8 cellular contexts compared by ENCODE assay signal in the genomic region with DNA sequence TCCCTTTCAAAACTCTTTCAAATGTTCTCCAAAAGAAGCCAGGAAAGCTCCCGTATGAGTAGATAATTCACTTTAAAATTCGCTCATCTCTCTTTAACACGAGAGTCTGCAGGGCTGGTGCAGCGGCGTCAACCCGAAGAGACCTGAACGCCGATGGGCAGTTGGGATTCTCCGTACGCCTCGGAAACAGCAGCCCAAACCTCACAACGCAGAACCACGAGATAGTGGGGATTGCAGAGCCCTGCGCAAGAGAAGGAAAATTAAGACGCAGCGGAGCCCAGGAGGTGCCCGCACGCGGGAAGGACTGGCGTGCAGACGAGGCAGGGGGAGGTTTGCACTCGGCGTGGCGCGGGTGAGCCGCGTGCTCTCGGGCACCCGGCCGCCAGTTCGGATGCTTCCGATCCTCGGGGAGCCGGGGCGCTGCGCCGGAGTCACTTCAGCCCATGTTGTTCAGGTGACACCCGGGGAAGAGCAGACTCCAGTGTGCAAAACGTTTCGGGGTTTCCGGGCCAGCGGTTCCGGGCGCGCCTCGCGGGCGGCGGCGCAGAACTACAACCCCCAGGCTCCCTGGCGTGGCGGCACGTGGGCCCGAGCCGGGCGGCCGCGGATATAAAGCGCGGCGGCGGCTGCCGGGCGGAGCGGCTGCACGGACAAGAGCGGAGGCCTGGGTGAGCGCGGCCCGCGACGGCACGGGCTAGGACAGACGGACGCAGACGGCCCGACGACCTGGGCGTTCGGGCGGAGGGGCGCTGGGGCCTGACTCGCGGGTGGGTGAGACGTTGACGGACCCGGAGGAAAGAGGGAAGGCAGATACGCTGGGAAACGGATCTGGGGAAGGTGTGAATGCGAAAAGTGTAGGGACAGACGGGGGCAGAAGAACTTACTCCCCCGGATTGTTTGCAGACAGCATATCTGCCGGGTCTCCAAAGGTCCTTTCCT. TPM values are rescaled to one million over a fixed set of nuclear protein-coding genes. Genes with fewer than 3 reads are reported as not detected.
DNase-seq lines count a peak whose midpoint lies in the region; ATAC-seq and TF ChIP-seq lines count a peak whose summit lies in the region.

A gene with protein sequence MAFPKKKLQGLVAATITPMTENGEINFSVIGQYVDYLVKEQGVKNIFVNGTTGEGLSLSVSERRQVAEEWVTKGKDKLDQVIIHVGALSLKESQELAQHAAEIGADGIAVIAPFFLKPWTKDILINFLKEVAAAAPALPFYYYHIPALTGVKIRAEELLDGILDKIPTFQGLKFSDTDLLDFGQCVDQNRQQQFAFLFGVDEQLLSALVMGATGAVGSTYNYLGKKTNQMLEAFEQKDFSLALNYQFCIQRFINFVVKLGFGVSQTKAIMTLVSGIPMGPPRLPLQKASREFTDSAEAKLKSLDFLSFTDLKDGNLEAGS (plus strand): TSS at position 636 of the 939 bp plus-strand sequence. CDS start 4,599 bp downstream, outside the sequence.

- DNase-seq in ELR (ENCODE audit: low read depth) (peak; percentile 67), GM23338 (ENCODE audit: low spot score) (peak; percentile 87), LNCaP clone FGC (ENCODE audit: low read depth) (peak; percentile 31), SIG-M5 (lab: John Stamatoyannopoulos, UW) (peak; percentile 5), germinal center (ENCODE audit: low spot score) (peak; percentile 81), occipital lobe (lab: John Stamatoyannopoulos, UW) (peak; percentile 77)
- DNase-seq in activated naive CD4-positive, alpha-beta T cell (lab: John Stamatoyannopoulos, UW), result peak; percentile 53 to 76 (median 64)

- no peak for TF ChIP-seq CTCF in GM23338 (conservative IDR thresholded peaks at IDR 0.05; ENCODE audit: low read depth in 2 of 2)
- no peak for TF ChIP-seq CTCF in LNCaP clone FGC (IDR thresholded peaks at IDR 0.05; ENCODE audit: control insufficient read depth, extremely low read depth, insufficient read depth)

- H3K27ac ChIP-seq in GM23338 (ENCODE audit: low read depth) (no peak within 1 kb of the TSS), temporal lobe (ENCODE audit: low read depth, low read length) (peak within 1 kb of the TSS; percentile 73)

- no peaks in the 10 kb centered on the region for H3K36me3 ChIP-seq in GM23338 (ENCODE audit: insufficient read depth)

- H3K4me3 ChIP-seq in GM23338, result peak within 1 kb of the TSS; percentile 67
- H3K4me3 ChIP-seq in LNCaP clone FGC (ENCODE audit: low read depth, low read length), result peak within 1 kb of the TSS; percentile 54

- H3F3A ChIP-seq in GM23338 (replicated peaks; ENCODE audit: low read depth), result no peaks in the 10 kb centered on the region; the same call in 1 of the 2 replicates

- H3K36me3 Mint-ChIP-seq in GM23338 (ENCODE audit: low read depth), result no peaks in the 10 kb centered on the region

- H3K9me2 ChIP-seq in GM23338 (ENCODE audit: insufficient read depth), result peaks cover 3% of the 10 kb centered on the region; the same call in 1 of the 2 replicates

- peaks cover 34% of the 10 kb centered on the region for H3K27me3 Mint-ChIP-seq in GM23338 (ENCODE audit: insufficient read depth, low read depth, poor library complexity)

- peak within 1 kb of the TSS; percentile 99 for H2AFZ ChIP-seq in GM23338

- H3K9me3 Mint-ChIP-seq in GM23338, result no peaks in the 10 kb centered on the region

- no peak within 1 kb of the TSS for H3K27ac Mint-ChIP-seq in GM23338

- peak; percentile 94 for ATAC-seq in GM23338

- H4K20me1 ChIP-seq in GM23338 (replicated peaks; ENCODE audit: insufficient read depth), result no peaks in the 10 kb centered on the region

- H3K27me3 ChIP-seq in GM23338 (ENCODE audit: insufficient read depth), result peaks cover 50% of the 10 kb centered on the region

- peaks cover 5% of the 10 kb centered on the region; the same call in 1 of the 2 replicates for H3K4me1 ChIP-seq in GM23338 (ENCODE audit: insufficient read depth)

- H3K4me1 Mint-ChIP-seq in GM23338, result peaks cover 10% of the 10 kb centered on the region; the same call in 2 of the 3 replicates

- peak within 1 kb of the TSS; percentile 84 for H3K4me2 ChIP-seq in GM23338

- H3K79me2 ChIP-seq in GM23338 (replicated peaks; ENCODE audit: insufficient read depth), result no peaks in the 10 kb centered on the region

- H3K4me3 Mint-ChIP-seq in GM23338, result peak within 1 kb of the TSS; percentile 87

TF ChIP-seq in GM23338, 12 proteins besides CTCF, POLR2A, EP300 and RAD21 (continues in another document):
- TF ChIP-seq, protein P1, sequence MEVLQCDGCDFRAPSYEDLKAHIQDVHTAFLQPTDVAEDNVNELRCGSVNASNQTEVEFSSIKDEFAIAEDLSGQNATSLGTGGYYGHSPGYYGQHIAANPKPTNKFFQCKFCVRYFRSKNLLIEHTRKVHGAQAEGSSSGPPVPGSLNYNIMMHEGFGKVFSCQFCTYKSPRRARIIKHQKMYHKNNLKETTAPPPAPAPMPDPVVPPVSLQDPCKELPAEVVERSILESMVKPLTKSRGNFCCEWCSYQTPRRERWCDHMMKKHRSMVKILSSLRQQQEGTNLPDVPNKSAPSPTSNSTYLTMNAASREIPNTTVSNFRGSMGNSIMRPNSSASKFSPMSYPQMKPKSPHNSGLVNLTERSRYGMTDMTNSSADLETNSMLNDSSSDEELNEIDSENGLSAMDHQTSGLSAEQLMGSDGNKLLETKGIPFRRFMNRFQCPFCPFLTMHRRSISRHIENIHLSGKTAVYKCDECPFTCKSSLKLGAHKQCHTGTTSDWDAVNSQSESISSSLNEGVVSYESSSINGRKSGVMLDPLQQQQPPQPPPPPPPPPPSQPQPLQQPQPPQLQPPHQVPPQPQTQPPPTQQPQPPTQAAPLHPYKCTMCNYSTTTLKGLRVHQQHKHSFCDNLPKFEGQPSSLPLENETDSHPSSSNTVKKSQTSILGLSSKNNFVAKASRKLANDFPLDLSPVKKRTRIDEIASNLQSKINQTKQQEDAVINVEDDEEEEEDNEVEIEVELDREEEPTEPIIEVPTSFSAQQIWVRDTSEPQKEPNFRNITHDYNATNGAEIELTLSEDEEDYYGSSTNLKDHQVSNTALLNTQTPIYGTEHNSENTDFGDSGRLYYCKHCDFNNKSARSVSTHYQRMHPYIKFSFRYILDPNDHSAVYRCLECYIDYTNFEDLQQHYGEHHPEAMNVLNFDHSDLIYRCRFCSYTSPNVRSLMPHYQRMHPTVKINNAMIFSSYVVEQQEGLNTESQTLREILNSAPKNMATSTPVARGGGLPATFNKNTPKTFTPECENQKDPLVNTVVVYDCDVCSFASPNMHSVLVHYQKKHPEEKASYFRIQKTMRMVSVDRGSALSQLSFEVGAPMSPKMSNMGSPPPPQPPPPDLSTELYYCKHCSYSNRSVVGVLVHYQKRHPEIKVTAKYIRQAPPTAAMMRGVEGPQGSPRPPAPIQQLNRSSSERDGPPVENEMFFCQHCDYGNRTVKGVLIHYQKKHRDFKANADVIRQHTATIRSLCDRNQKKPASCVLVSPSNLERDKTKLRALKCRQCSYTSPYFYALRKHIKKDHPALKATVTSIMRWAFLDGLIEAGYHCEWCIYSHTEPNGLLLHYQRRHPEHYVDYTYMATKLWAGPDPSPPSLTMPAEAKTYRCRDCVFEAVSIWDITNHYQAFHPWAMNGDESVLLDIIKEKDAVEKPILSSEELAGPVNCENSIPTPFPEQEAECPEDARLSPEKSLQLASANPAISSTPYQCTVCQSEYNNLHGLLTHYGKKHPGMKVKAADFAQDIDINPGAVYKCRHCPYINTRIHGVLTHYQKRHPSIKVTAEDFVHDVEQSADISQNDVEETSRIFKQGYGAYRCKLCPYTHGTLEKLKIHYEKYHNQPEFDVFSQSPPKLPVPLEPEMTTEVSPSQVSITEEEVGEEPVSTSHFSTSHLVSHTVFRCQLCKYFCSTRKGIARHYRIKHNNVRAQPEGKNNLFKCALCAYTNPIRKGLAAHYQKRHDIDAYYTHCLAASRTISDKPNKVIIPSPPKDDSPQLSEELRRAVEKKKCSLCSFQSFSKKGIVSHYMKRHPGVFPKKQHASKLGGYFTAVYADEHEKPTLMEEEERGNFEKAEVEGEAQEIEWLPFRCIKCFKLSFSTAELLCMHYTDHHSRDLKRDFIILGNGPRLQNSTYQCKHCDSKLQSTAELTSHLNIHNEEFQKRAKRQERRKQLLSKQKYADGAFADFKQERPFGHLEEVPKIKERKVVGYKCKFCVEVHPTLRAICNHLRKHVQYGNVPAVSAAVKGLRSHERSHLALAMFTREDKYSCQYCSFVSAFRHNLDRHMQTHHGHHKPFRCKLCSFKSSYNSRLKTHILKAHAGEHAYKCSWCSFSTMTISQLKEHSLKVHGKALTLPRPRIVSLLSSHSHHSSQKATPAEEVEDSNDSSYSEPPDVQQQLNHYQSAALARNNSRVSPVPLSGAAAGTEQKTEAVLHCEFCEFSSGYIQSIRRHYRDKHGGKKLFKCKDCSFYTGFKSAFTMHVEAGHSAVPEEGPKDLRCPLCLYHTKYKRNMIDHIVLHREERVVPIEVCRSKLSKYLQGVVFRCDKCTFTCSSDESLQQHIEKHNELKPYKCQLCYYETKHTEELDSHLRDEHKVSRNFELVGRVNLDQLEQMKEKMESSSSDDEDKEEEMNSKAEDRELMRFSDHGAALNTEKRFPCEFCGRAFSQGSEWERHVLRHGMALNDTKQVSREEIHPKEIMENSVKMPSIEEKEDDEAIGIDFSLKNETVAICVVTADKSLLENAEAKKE (CRISPR knock-in tag; IDR thresholded peaks at IDR 0.05), result no peak
- no peak for TF ChIP-seq EZH2phosphoT487 (IDR thresholded peaks at IDR 0.05; ENCODE audit: unreplicated experiment)
- peak; percentile 90 for TF ChIP-seq POLR2AphosphoS5 (IDR thresholded peaks at IDR 0.05; ENCODE audit: low read depth)
- TF ChIP-seq ZNF114 (CRISPR knock-in tag; IDR thresholded peaks at IDR 0.05), result no peak
- TF ChIP-seq NANOG (IDR thresholded peaks at IDR 0.05; ENCODE audit: borderline replicate concordance), result no peak
- TF ChIP-seq CREB1 (CRISPR knock-in tag; IDR thresholded peaks at IDR 0.05; ENCODE audit: low read depth), result peak; percentile 71; the same call in 1 of the 2 replicates
- TF ChIP-seq EZH2 (IDR thresholded peaks at IDR 0.05; ENCODE audit: low read depth, unreplicated experiment), result peak; percentile 45
- TF ChIP-seq, protein P2, sequence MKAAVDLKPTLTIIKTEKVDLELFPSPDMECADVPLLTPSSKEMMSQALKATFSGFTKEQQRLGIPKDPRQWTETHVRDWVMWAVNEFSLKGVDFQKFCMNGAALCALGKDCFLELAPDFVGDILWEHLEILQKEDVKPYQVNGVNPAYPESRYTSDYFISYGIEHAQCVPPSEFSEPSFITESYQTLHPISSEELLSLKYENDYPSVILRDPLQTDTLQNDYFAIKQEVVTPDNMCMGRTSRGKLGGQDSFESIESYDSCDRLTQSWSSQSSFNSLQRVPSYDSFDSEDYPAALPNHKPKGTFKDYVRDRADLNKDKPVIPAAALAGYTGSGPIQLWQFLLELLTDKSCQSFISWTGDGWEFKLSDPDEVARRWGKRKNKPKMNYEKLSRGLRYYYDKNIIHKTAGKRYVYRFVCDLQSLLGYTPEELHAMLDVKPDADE (IDR thresholded peaks at IDR 0.05), result peak; percentile 78

RNA-seq across cellular contexts. Expression of the gene that starts here (rescaled TPM):
- total RNA-seq in GM23338 (2014; rRNA removed; shearing (Covaris generic)), result 1.2 and 2.8 TPM in 2 replicates
- polyA plus RNA-seq in GM23338 (2016; fragmentation: Nextera tagmentation; extraction: Ambion mirVana), result 2.4 TPM in 2 replicates
- total RNA-seq in occipital lobe (38.4 TPM), temporal lobe (3.7 TPM)

Comparison
In these comparisons a context has a peak if more than half of its experiments do, and no peak if none do; other contexts are left out.
1. DNase-seq: peak in every context shown above with its lines; median percentile 87 in GM23338; 81 in germinal center; 77 in occipital lobe; 67 in ELR; 64 in activated naive CD4-positive, alpha-beta T cell; 31 in LNCaP clone FGC; 5 in SIG-M5.